In genomic region chr2:237413293-237414055, GRCh38 we compare ENCODE assay signal across 14 cellular contexts. TPM values are rescaled to one million over a fixed set of nuclear protein-coding genes. Genes with fewer than 3 reads are reported as not detected.
DNase-seq lines count a peak whose midpoint lies in the region; ATAC-seq, FAIRE-seq and TF ChIP-seq lines count a peak whose summit lies in the region.
"Had no signal": no experiment of that assay in that cellular context is flagged by ENCODE, and none has a peak within 500 bp of the region (broad histone marks: within the 10 kb centered on the region; RNA-seq: fewer than 3 reads in every experiment).

No MANE protein-coding gene starts in this region.

- H3K27ac ChIP-seq in heart right ventricle, result peak overlapping the region; percentile 66 to 87 (median 81)
- peak overlapping the region; percentile 81 to 83 for H3K27ac ChIP-seq in right atrium auricular region
- peak overlapping the region; percentile 58 for H3K27ac ChIP-seq in psoas muscle
- H3K27ac ChIP-seq: parathyroid adenoma had no signal

- H3K4me3 ChIP-seq in heart right ventricle (peak overlapping the region; percentile 32 to 63 (median 57)), right atrium auricular region (peak overlapping the region; percentile 39 to 54), psoas muscle (peak overlapping the region; percentile 59)
- H3K4me3 ChIP-seq: A549 had no signal

- FAIRE-seq in D721Med (lab: Jason Lieb, UNC), result no peak
- FAIRE-seq: A549, GM18507 had no signal

- no peak for DNase-seq in heart right ventricle
- no peak for DNase-seq in Right ventricle myocardium superior
- no peak for DNase-seq in right atrium auricular region (ENCODE audit: low spot score)
- DNase-seq in psoas muscle, result no peak
- no peak for DNase-seq in D721Med (ENCODE audit: insufficient read length, low spot score)
- no peak for DNase-seq in ACHN
- DNase-seq: activated naive CD8-positive, alpha-beta T cell treated with anti-CD3 and anti-CD28 coated beads, Interleukin-2, amount 10 ng/mL, durations not matched to agents 7 days and 5 days; DMS153; NCI-H187 had no signal

- peaks cover 0 to 26% (median 3%) of the 10 kb centered on the region in 7 donors for H3K27me3 ChIP-seq in heart right ventricle
- H3K27me3 ChIP-seq in right atrium auricular region, result no peaks in the 10 kb centered on the region
- H3K27me3 ChIP-seq in psoas muscle (ENCODE audit: insufficient read depth in 3 of 3, low read length in 2 of 3), result no peaks in the 10 kb centered on the region

- H3K9me3 ChIP-seq in heart right ventricle (no peaks in the 10 kb centered on the region), right atrium auricular region (no peaks in the 10 kb centered on the region), psoas muscle (no peaks in the 10 kb centered on the region)
- H3K9me3 ChIP-seq: A549 had no signal

- H3K4me1 ChIP-seq in heart right ventricle (peaks cover 0 to 26% (median 8%) of the 10 kb centered on the region in 9 donors), right atrium auricular region (peaks cover 0 to under 1% of the 10 kb centered on the region in 2 donors), psoas muscle (peaks cover 5% of the 10 kb centered on the region)
- H3K4me1 ChIP-seq: parathyroid adenoma had no signal

- TF ChIP-seq CTCF in heart right ventricle (IDR thresholded peaks at IDR 0.05) (no peak), right atrium auricular region (IDR thresholded peaks at IDR 0.05) (no peak), psoas muscle (IDR thresholded peaks at IDR 0.05) (no peak), D721Med (IDR thresholded peaks at IDR 0.05; ENCODE audit: insufficient read depth, missing control alignments) (no peak)

- in situ Hi-C loops in ACHN (cut with HindIII; ENCODE audit: low pct_ligation_motif_present, low pct_unique_long_range_greater_than_20kb, low sequenced_read_pairs), result no loop called here

- H3K36me3 ChIP-seq in heart right ventricle (peaks cover 0 to 7% (median 0%) of the 10 kb centered on the region in 9 donors), right atrium auricular region (no peaks in the 10 kb centered on the region), psoas muscle (ENCODE audit: insufficient read depth in 1 of 2, low read depth in 1 of 2) (no peaks in the 10 kb centered on the region)

- intact Hi-C loops in heart right ventricle (cut with DNase I) (loop anchor here in 6 of 10 donors (2.0 to 10.0 kb wide), 9 partner anchors 61 to 319 kb away; no protein-coding TSS in a partner anchor), Right ventricle myocardium superior (cut with DNase I) (loop anchor here (5.0 to 10.0 kb wide), 2 partner anchors 256 to 289 kb away; no protein-coding TSS in a partner anchor), psoas muscle (cut with DNase I) (loop anchor here in 1 of 2 donors (5.0 kb wide), 1 partner anchor 246 kb away; no protein-coding TSS in a partner anchor)

- ATAC-seq in heart right ventricle (peak in 4 of 8 donors; percentile 7 to 18 (median 12)), Right ventricle myocardium superior (ENCODE audit: poor library complexity) (no peak), psoas muscle (peak in 1 of 4 donors; percentile 4), GM18907 (IDR thresholded peaks at IDR 0.05; ENCODE audit: unreplicated experiment) (no peak), HG03432 (IDR thresholded peaks at IDR 0.05; ENCODE audit: unreplicated experiment) (no peak)
- ATAC-seq: A549 had no signal

- 67 to 72% methylated on average over 25 of the region's 25 CpGs for WGBS in heart right ventricle, 2 donors
- 66 to 69% (median 68%) methylated on average over 25 of the region's 25 CpGs for WGBS in psoas muscle, 3 donors

RNA-seq across cellular contexts. Expression of gene COL6A3, which starts 0.5 kb away (rescaled TPM):
- total RNA-seq in heart right ventricle (100 to 1,000 TPM in 2 of 10 donors, 10 to 100 TPM in 8; 27.7 to 222 (median 47.5) TPM), Right ventricle myocardium superior (64.9 TPM), right atrium auricular region (100 to 1,000 TPM in 1 of 2 donors, 10 to 100 TPM in 1; 61.6 to 103 TPM), psoas muscle (10 to 100 TPM; 59.1 to 75.2 (median 71.4) TPM)
- polyA plus RNA-seq in heart right ventricle (100 to 1,000 TPM in 1 of 2 donors, 10 to 100 TPM in 1; 33.5 to 116 TPM), psoas muscle (10 to 100 TPM; 15.5 to 23.2 (median 21.3) TPM)
